In the genomic region with DNA sequence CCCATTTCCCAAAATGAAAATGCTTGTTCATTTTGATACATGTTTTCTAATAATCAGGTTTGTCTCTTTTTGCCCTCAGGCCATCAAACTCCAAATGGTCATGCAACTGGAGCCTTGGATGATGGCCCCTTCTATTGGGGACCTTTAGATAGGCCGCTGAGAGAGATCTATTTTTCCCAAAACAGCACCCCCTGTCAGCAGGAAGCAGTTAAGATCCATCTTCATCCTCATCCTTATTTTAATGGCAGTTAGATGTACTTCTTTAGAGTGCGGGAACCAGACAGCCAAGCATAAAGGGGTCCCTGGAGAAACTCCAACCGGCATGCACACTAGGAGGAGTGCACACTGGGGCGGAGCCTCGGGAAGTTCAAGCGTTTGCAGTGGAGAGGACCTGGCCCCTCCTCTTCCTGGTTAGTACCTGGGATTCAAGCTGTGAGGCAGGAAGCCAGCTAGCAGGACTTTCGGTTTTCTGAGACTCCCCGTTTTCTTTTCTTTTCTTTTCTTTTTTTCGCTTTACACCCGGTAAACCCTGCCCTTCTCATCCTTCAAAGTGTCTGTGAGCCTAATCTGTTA, we compare ENCODE assay signal across 13 cellular contexts. TPM values are rescaled to one million over a fixed set of nuclear protein-coding genes. Genes with fewer than 3 reads are reported as not detected.
A peak's percentile ranks its signal among the peaks of the same experiment; 100 is the strongest.
DNase-seq lines count a peak whose midpoint lies in the region; ATAC-seq, FAIRE-seq and TF ChIP-seq lines count a peak whose summit lies in the region.
"Had no signal": no experiment of that assay in that cellular context is flagged by ENCODE, and none has a peak within 500 bp of the region (broad histone marks: within the 10 kb centered on the region; RNA-seq: fewer than 3 reads in every experiment).

No MANE protein-coding gene starts in this region.

- H3K36me3 Mint-ChIP-seq in activated CD8-positive, alpha-beta T cell treated with anti-CD3 and anti-CD28 coated beads for 36 hours (ENCODE audit: low read depth) = no peaks in the 10 kb centered on the region
- H3K36me3 Mint-ChIP-seq: immature natural killer cell had no signal

- no peak for TF ChIP-seq POLR2A in esophagus squamous epithelium (IDR thresholded peaks at IDR 0.05)

- H3K9me3 ChIP-seq in esophagus squamous epithelium = no peaks in the 10 kb centered on the region
- H3K9me3 ChIP-seq in small intestine (ENCODE audit: control insufficient read depth, low read depth) = no peaks in the 10 kb centered on the region

- no peaks in the 10 kb centered on the region for H3K9me3 Mint-ChIP-seq in activated CD8-positive, alpha-beta T cell treated with anti-CD3 and anti-CD28 coated beads for 36 hours
- H3K9me3 Mint-ChIP-seq: immature natural killer cell, nephron had no signal

- ATAC-seq in GM21576 (IDR thresholded peaks at IDR 0.05; ENCODE audit: unreplicated experiment) = no peak
- ATAC-seq in activated CD8-positive, alpha-beta T cell treated with anti-CD3 and anti-CD28 coated beads for 36 hours = no peak
- ATAC-seq in GM21515 (IDR thresholded peaks at IDR 0.05; ENCODE audit: unreplicated experiment) = no peak

- no peaks in the 10 kb centered on the region for H3K36me3 ChIP-seq in esophagus squamous epithelium
- H3K36me3 ChIP-seq in small intestine (ENCODE audit: control insufficient read depth in 2 of 2, insufficient read depth in 2 of 2, low read length in 2 of 2) = no peaks in the 10 kb centered on the region

- H3K4me3 Mint-ChIP-seq in activated CD8-positive, alpha-beta T cell treated with anti-CD3 and anti-CD28 coated beads for 36 hours = no peak overlapping the region
- H3K4me3 Mint-ChIP-seq: immature natural killer cell, nephron had no signal

- TF ChIP-seq CTCF in esophagus squamous epithelium (IDR thresholded peaks at IDR 0.05) = peak in 1 of 6 experiments; percentile 13
- no peak for TF ChIP-seq CTCF in activated CD8-positive, alpha-beta T cell treated with anti-CD3 and anti-CD28 coated beads for 36 hours (IDR thresholded peaks at IDR 0.05)

- 46 to 62% methylated on average over 9 to 10 of the region's 10 CpGs for WGBS in esophagus squamous epithelium, 2 donors
- 62 to 74% (median 68%) methylated on average over 10 of the region's 10 CpGs for WGBS in small intestine, 3 donors

- FAIRE-seq in small intestine (lab: Jason Lieb, UNC) = no peak

- H3K27ac Mint-ChIP-seq in activated CD8-positive, alpha-beta T cell treated with anti-CD3 and anti-CD28 coated beads for 36 hours = no peak overlapping the region
- H3K27ac Mint-ChIP-seq: immature natural killer cell, nephron had no signal

- H3K4me1 ChIP-seq in esophagus squamous epithelium = no peaks in the 10 kb centered on the region
- peaks cover 3% of the 10 kb centered on the region in 2 donors for H3K4me1 ChIP-seq in small intestine (ENCODE audit: control insufficient read depth in 2 of 2, insufficient read depth in 1 of 2, low read depth in 1 of 2, low read length in 1 of 2)

- POLR2A ChIA-PET in activated CD8-positive, alpha-beta T cell treated with anti-CD3 and anti-CD28 coated beads for 36 hours (lab: Charles Lee) = no interaction called here

- no peaks in the 10 kb centered on the region for H3K4me1 Mint-ChIP-seq in activated CD8-positive, alpha-beta T cell treated with anti-CD3 and anti-CD28 coated beads for 36 hours (ENCODE audit: low read depth)
- H3K4me1 Mint-ChIP-seq: immature natural killer cell had no signal

- DNase-seq in NCI-H748 (lab: John Stamatoyannopoulos, UW; ENCODE audit: unreplicated experiment) (peak; percentile 47), NCI-H748 treated with DMSO at 0.1 percent for 48 hours (lab: John Stamatoyannopoulos, UW) (no peak), NCI-H2227 (lab: John Stamatoyannopoulos, UW; ENCODE audit: unreplicated experiment) (peak; percentile 47), esophagus squamous epithelium (lab: John Stamatoyannopoulos, UW) (no peak), small intestine (peak; percentile 43)
- no peak for DNase-seq in activated CD8-positive, alpha-beta T cell treated with anti-CD3 and anti-CD28 coated beads for 36 hours
- DNase-seq: activated T-cell treated with anti-CD3 and anti-CD28 coated beads, Interleukin-2, amount 50 U/mL, for 1 hour; immature natural killer cell; stimulated activated naive CD4-positive, alpha-beta T cell treated with Interleukin-2 at 50 U/mL for 16 hours had no signal

- H3K27me3 ChIP-seq in esophagus squamous epithelium (no peaks in the 10 kb centered on the region), small intestine (ENCODE audit: control insufficient read depth in 2 of 2, insufficient read depth in 2 of 2, low read length in 2 of 2) (no peaks in the 10 kb centered on the region)

- intact Hi-C loops in esophagus squamous epithelium (cut with DNase I) = loop anchor here (10.0 kb wide), 2 partner anchors 371 to 561 kb away; no protein-coding TSS in a partner anchor
- intact Hi-C loops in activated CD8-positive, alpha-beta T cell treated with anti-CD3 and anti-CD28 coated beads for 36 hours (cut with micrococcal nuclease) = loop anchor here (10.0 kb wide), 1 partner anchor 371 kb away; no protein-coding TSS in a partner anchor

- CTCF ChIA-PET in activated CD8-positive, alpha-beta T cell treated with anti-CD3 and anti-CD28 coated beads for 36 hours (lab: Charles Lee) = no interaction called here

- H3K4me3 ChIP-seq in esophagus squamous epithelium (peak overlapping the region; percentile 2 to 39 (median 14)), small intestine (ENCODE audit: low read depth in 1 of 2, low read length in 2 of 2) (no peak overlapping the region)

- no peaks in the 10 kb centered on the region for H3K27me3 Mint-ChIP-seq in activated CD8-positive, alpha-beta T cell treated with anti-CD3 and anti-CD28 coated beads for 36 hours

- H3K27ac ChIP-seq in esophagus squamous epithelium (no peak overlapping the region), small intestine (ENCODE audit: low read depth in 1 of 2, low read length in 1 of 2) (no peak overlapping the region)

RNA-seq across cellular contexts. Expression of gene STRIT1, which starts 31.9 kb away (rescaled TPM):
- not detected for total RNA-seq in esophagus squamous epithelium
- polyA plus RNA-seq in small intestine = 10 to 100 TPM in 1 of 3 donors, 1 to 10 TPM in 1, under 1 TPM in 1; 0.18 to 10.3 (median 2.2) TPM
- total RNA-seq in activated CD8-positive, alpha-beta T cell treated with anti-CD3 and anti-CD28 coated beads for 36 hours = not detected
- total RNA-seq: MCF 10A had no signal
- polyA plus RNA-seq: immature natural killer cell had no signal

Comparison
In these comparisons a context has a peak if more than half of its experiments do, and no peak if none do; other contexts are left out.
1. DNase-seq: peak in NCI-H748 (single experiment), NCI-H2227 (single experiment) and small intestine (single experiment); none in NCI-H748 treated with DMSO at 0.1 percent for 48 hours (single experiment), esophagus squamous epithelium (single experiment) and activated CD8-positive, alpha-beta T cell treated with anti-CD3 and anti-CD28 coated beads for 36 hours (single experiment).
2. H3K4me3 ChIP-seq: peak in esophagus squamous epithelium (4 of 4); none in small intestine (0 of 2).